Comparison of ENCODE assay signal across 14 cellular contexts in the genomic region with DNA sequence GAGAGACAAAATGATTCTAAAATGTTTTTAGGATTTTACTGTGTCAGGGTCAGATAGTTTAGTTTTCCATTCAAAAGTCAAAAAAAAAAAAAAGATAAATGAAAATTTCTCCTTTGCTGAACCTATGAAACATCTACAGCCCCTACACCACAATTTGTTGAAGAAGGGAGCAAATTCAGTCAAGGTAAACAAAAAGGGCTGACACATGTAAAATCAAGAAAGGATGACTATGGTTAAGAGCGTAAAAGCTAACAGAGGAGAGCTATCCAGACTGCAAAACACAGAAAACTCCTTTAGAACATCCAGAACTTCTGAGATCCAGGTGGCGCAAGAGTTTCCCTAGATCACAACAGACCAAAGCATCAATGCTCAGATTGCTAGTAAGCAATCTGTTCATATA.
DNase-seq lines count a peak whose midpoint lies in the region; ATAC-seq, FAIRE-seq and TF ChIP-seq lines count a peak whose summit lies in the region.
"Had no signal": no experiment of that assay in that cellular context is flagged by ENCODE, and none has a peak within 500 bp of the region (broad histone marks: within the 10 kb centered on the region; RNA-seq: fewer than 3 reads in every experiment).

No MANE protein-coding gene starts in this region.

- H3K36me3 ChIP-seq in HepG2 (replicated peaks in 1 of 2; ENCODE audit: control insufficient read depth in 1 of 2, insufficient read depth in 2 of 2, low read length in 2 of 2), result no peaks in the 10 kb centered on the region
- H3K36me3 ChIP-seq in right lobe of liver, result no peaks in the 10 kb centered on the region
- H3K36me3 ChIP-seq in endodermal cell (ENCODE audit: control insufficient read depth, insufficient read depth, low read length), result no peaks in the 10 kb centered on the region
- H3K36me3 ChIP-seq: BE2C had no signal

- BruUV-seq in HepG2 (replicated peaks; lab: Mats Ljungman, UMichigan), result no TSS peak

- TF ChIP-seq POLR2A in HepG2 (IDR thresholded peaks at IDR 0.05; ENCODE audit: insufficient read depth in 1 of 2, low read depth in 2 of 2, low read length in 2 of 2) (no peak), right lobe of liver (IDR thresholded peaks at IDR 0.05) (no peak)

- no peak overlapping the region for H3K4me2 ChIP-seq in HepG2 (ENCODE audit: low read depth, low read length)

- CTCF ChIA-PET in HepG2 (lab: Yijun Ruan, JAX; ENCODE audit: low intra/inter-chr PET ratio, low total read pairs), result no interaction called here

- H3K27me3 Mint-ChIP-seq in T-helper 17 cell (no peaks in the 10 kb centered on the region), endodermal cell (ENCODE audit: insufficient read depth) (no peaks in the 10 kb centered on the region), type B pancreatic cell (no peaks in the 10 kb centered on the region)
- H3K27me3 Mint-ChIP-seq: CD4-positive, alpha-beta memory T cell had no signal

- in situ Hi-C loops in HepG2 (cut with HindIII; ENCODE audit: extremely low pct_ligation_motif_present, low pct_unique_long_range_greater_than_20kb), result no loop called here

- H3K9ac ChIP-seq in HepG2 (ENCODE audit: insufficient read depth, low read depth, low read length) (no peak overlapping the region), endodermal cell (ENCODE audit: extremely low read depth, low read length, poor library complexity, severe bottlenecking) (no peak overlapping the region)

- POLR2A ChIA-PET in HepG2 (lab: Yijun Ruan, JAX), result no interaction called here

- WGBS in HepG2 (ENCODE audit: low lambda C conversion rate), result 47% methylated on average over 2 of the region's 2 CpGs
- WGBS in right lobe of liver (ENCODE audit: insufficient coverage, low coverage, low lambda C conversion rate, missing lambda C conversion rate), result 50% methylated on average over 2 of the region's 2 CpGs
- WGBS in endodermal cell (ENCODE audit: insufficient coverage in 1 of 2, insufficient read length in 1 of 2), 2 experiments, result 50% methylated on average over 2 of the region's 2 CpGs; no CpG with 5 or more reads in 1 of the 2 experiments

- H4K20me1 ChIP-seq in HepG2 (ENCODE audit: insufficient read depth, low read length), result no peaks in the 10 kb centered on the region

- no peak for TF ChIP-seq RAD21 in HepG2 (CRISPR knock-in tag; IDR thresholded peaks at IDR 0.05)

- no peaks in the 10 kb centered on the region for H3K4me1 ChIP-seq in HepG2 (ENCODE audit: insufficient read depth, low read length)
- H3K4me1 ChIP-seq in right lobe of liver, result no peaks in the 10 kb centered on the region
- no peaks in the 10 kb centered on the region for H3K4me1 ChIP-seq in endodermal cell (ENCODE audit: control insufficient read depth, insufficient read depth, low read length)

- H3K27me3 ChIP-seq in HepG2 (ENCODE audit: control insufficient read depth in 1 of 2, insufficient read depth in 2 of 2, low read length in 2 of 2) (no peaks in the 10 kb centered on the region), right lobe of liver (no peaks in the 10 kb centered on the region), endodermal cell (ENCODE audit: control insufficient read depth, insufficient read depth, low read length, poor library complexity, severe bottlenecking) (no peaks in the 10 kb centered on the region)
- H3K27me3 ChIP-seq: BE2C had no signal

- H3K79me2 ChIP-seq in HepG2 (ENCODE audit: insufficient read depth, low read length), result no peaks in the 10 kb centered on the region

- H3K4me3 Mint-ChIP-seq in T-helper 17 cell, result no peak overlapping the region
- no peak overlapping the region for H3K4me3 Mint-ChIP-seq in endodermal cell
- no peak overlapping the region for H3K4me3 Mint-ChIP-seq in type B pancreatic cell
- H3K4me3 Mint-ChIP-seq: CD4-positive, alpha-beta memory T cell had no signal

- H3K9me3 ChIP-seq in HepG2 (ENCODE audit: low read length) (no peaks in the 10 kb centered on the region), right lobe of liver (no peaks in the 10 kb centered on the region), T-helper 17 cell (ENCODE audit: control insufficient read depth, low read length, poor library complexity, severe bottlenecking) (peaks cover 4% of the 10 kb centered on the region), endodermal cell (ENCODE audit: control insufficient read depth, low read length) (peaks cover 4% of the 10 kb centered on the region)
- H3K9me3 ChIP-seq: BE2C had no signal

- TF ChIP-seq CTCF in HepG2 (CRISPR knock-in tag; IDR thresholded peaks at IDR 0.05), result no peak
- no peak for TF ChIP-seq CTCF in right lobe of liver (IDR thresholded peaks at IDR 0.05)
- no peak for TF ChIP-seq CTCF in endodermal cell (conservative IDR thresholded peaks at IDR 0.05)
- TF ChIP-seq CTCF in type B pancreatic cell (conservative IDR thresholded peaks at IDR 0.05), result no peak

- no peak overlapping the region for H2AFZ ChIP-seq in HepG2 (ENCODE audit: low read length)

- H3K27ac Mint-ChIP-seq in T-helper 17 cell (peak overlapping the region; percentile 24), endodermal cell (peak overlapping the region; percentile 13), type B pancreatic cell (peak overlapping the region; percentile 40)

- H3K9me3 Mint-ChIP-seq in endodermal cell (peaks cover 14% of the 10 kb centered on the region), type B pancreatic cell (no peaks in the 10 kb centered on the region)

- no peak for FAIRE-seq in HepG2 (lab: Jason Lieb, UNC)
- FAIRE-seq: GM12892, GM19239 had no signal

- DNase-seq in HepG2 (ENCODE audit: low spot score) (no peak), right lobe of liver (no peak), T-helper 17 cell (no peak), endodermal cell (no peak), type B pancreatic cell (ENCODE audit: extremely low spot score, unreplicated experiment) (no peak), NCI-H1105 (lab: John Stamatoyannopoulos, UW) (no peak), GDM1 (lab: John Stamatoyannopoulos, UW) (no peak), NCI-H146 (lab: John Stamatoyannopoulos, UW) (no peak)
- DNase-seq: BE2C; CD4-positive, alpha-beta memory T cell; DMS79 had no signal

- TF ChIP-seq EP300 in HepG2 (IDR thresholded peaks at IDR 0.05; ENCODE audit: low read depth in 2 of 2, low read length in 2 of 2) (no peak), HepG2 (CRISPR knock-in tag; IDR thresholded peaks at IDR 0.05; ENCODE audit: borderline replicate concordance) (no peak)

- H3K27ac ChIP-seq in HepG2 (ENCODE audit: extremely low read length, insufficient read depth, low read length), result no peak overlapping the region
- H3K27ac ChIP-seq in right lobe of liver, result no peak overlapping the region
- no peak overlapping the region for H3K27ac ChIP-seq in endodermal cell (ENCODE audit: low read depth, low read length)
- H3K27ac ChIP-seq: C4-2B had no signal

- H3K36me3 Mint-ChIP-seq in T-helper 17 cell (ENCODE audit: low read depth), result no peaks in the 10 kb centered on the region
- peaks cover 25% of the 10 kb centered on the region for H3K36me3 Mint-ChIP-seq in endodermal cell (ENCODE audit: low read depth)
- H3K36me3 Mint-ChIP-seq in type B pancreatic cell, result peaks cover 21% of the 10 kb centered on the region

- ATAC-seq in HepG2 (no peak), right lobe of liver (no peak), T-helper 17 cell (no peak)

- H3K4me3 ChIP-seq in HepG2 (replicated peaks in 1 of 3; ENCODE audit: insufficient read depth in 1 of 3, low read depth in 2 of 3, low read length in 3 of 3), result no peak overlapping the region
- H3K4me3 ChIP-seq in right lobe of liver, result no peak overlapping the region
- no peak overlapping the region for H3K4me3 ChIP-seq in endodermal cell (ENCODE audit: low read length)

- H3K4me1 Mint-ChIP-seq in T-helper 17 cell (peaks cover 8% of the 10 kb centered on the region), endodermal cell (peaks cover 12% of the 10 kb centered on the region), type B pancreatic cell (ENCODE audit: unreplicated experiment) (peaks cover 11% of the 10 kb centered on the region)

- intact Hi-C loops in HepG2 (cut with micrococcal nuclease; ENCODE audit: unreplicated experiment) (no loop called here), right lobe of liver (cut with DNase I) (no loop called here)

TF ChIP-seq in HepG2, 621 proteins besides CTCF, POLR2A, EP300 and RAD21:
- TF ChIP-seq MYNN (CRISPR knock-in tag; IDR thresholded peaks at IDR 0.05; ENCODE audit: low read depth), result no peak
- TF ChIP-seq MAFK (conservative IDR thresholded peaks at IDR 0.05 in 1 of 2, IDR thresholded peaks at IDR 0.05 in 1 of 2; ENCODE audit: low read length in 2 of 2), result peak; percentile 59 to 72
- TF ChIP-seq PAWR (CRISPR knock-in tag; IDR thresholded peaks at IDR 0.05; ENCODE audit: borderline replicate concordance), result no peak
- TF ChIP-seq MAFF (IDR thresholded peaks at IDR 0.05; ENCODE audit: low read depth, low read length), result peak; percentile 56; the same call in 1 of the 2 replicates
- TF ChIP-seq NFIB (CRISPR knock-in tag; IDR thresholded peaks at IDR 0.05; ENCODE audit: borderline replicate concordance), result no peak
